Comparison of ENCODE assay signal across 19 cellular contexts in the genomic region with DNA sequence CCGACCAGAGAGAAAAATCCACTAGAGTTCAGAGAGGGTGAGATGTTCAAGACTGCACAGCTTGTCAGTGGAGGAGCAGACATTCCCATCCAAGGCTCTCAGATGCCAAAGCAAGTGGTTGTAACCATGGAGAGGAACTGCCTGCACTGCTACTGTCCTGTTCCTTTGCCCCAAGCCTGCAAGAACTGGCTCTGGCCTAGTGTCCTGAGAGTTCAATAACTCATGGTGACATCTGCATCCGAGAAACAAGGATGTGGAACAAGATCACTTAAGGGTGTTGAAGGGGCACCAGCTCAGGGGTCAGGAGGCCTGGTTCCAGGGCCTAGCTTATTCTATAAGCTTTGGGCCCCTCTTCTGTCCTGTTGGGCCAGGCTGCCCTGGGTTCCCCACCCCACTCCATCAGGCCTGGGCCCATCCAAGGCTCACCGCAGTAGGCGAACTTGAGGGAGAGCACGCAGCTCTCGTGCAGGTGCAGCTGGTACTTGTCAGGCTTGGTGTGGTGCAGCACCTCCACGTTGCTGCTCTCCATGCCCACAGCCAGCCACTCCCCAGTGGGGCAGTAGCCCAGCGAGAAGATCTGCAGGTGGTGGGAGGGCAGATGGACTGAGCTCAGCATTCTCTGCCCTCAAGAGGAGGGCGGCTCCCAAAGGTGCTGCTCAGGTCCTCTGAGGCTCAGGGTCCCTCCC. TPM values are rescaled to one million over a fixed set of nuclear protein-coding genes. Genes with fewer than 3 reads are reported as not detected.
A peak's percentile ranks its signal among the peaks of the same experiment; 100 is the strongest.
DNase-seq lines count a peak whose midpoint lies in the region; ATAC-seq and TF ChIP-seq lines count a peak whose summit lies in the region.
"Had no signal": no experiment of that assay in that cellular context is flagged by ENCODE, and none has a peak within 500 bp of the region (broad histone marks: within the 10 kb centered on the region; RNA-seq: fewer than 3 reads in every experiment).

No MANE protein-coding gene starts in this region.

- POLR2A ChIA-PET in activated B cell treated with CpG ODN at 0.5 μM for 24 hours (lab: Charles Lee), result no interaction called here

- H3K9me3 ChIP-seq in neutrophil (no peaks in the 10 kb centered on the region), upper lobe of left lung (no peaks in the 10 kb centered on the region)
- H3K9me3 ChIP-seq: HAP-1 had no signal

- H3K4me3 ChIP-seq in neutrophil (ENCODE audit: low read depth in 1 of 2, low read length in 1 of 2) (no peak overlapping the region), upper lobe of left lung (no peak overlapping the region)
- H3K4me3 ChIP-seq: HAP-1 had no signal

- H3K27ac Mint-ChIP-seq in activated T-cell treated with anti-CD3 and anti-CD28 coated beads, Interleukin-2, amount 50 U/mL, for 24 hours, result no peak overlapping the region
- no peak overlapping the region for H3K27ac Mint-ChIP-seq in activated B cell treated with CpG ODN at 0.5 μM for 24 hours

- TF ChIP-seq POLR2A in upper lobe of left lung (IDR thresholded peaks at IDR 0.05), result no peak

- DNase-seq in activated T-cell treated with anti-CD3 and anti-CD28 coated beads, Interleukin-2, amount 50 U/mL, for 1 hour, result peak; percentile 16
- no peak for DNase-seq in activated T-cell treated with anti-CD3 and anti-CD28 coated beads, Interleukin-2, amount 50 U/mL, for 24 hours
- DNase-seq in activated B cell treated with CpG ODN at 0.5 μM for 24 hours, result no peak
- peak; percentile 14 to 36 for DNase-seq in upper lobe of left lung
- DNase-seq in middle frontal gyrus (ENCODE audit: extremely low spot score, low spot score), result no peak
- DNase-seq: CD4-positive, CD25-positive, alpha-beta regulatory T cell; DMS53; NCI-H1048; NCI-H146; NCI-H2081 treated with DMSO at 0.1 percent for 48 hours; NCI-H226; NCI-H526 treated with DMSO at 0.1 percent for 48 hours; NK-92 treated with Interleukin-12 subunit alpha and Interleukin-12 subunit beta, amount 100 ng/mL, for 24 hours; OCI-M1 had no signal

- no peak for TF ChIP-seq EP300 in upper lobe of left lung (IDR thresholded peaks at IDR 0.05)

- H3K27me3 ChIP-seq in neutrophil (no peaks in the 10 kb centered on the region), upper lobe of left lung (no peaks in the 10 kb centered on the region)

- intact Hi-C loops in activated B cell treated with CpG ODN at 0.5 μM for 24 hours (cut with micrococcal nuclease), result no loop called here

- H3K4me1 ChIP-seq in neutrophil (ENCODE audit: control insufficient read depth in 1 of 2, insufficient read depth in 1 of 2, low read depth in 1 of 2, low read length in 1 of 2), result no peaks in the 10 kb centered on the region
- H3K4me1 ChIP-seq in upper lobe of left lung, result peaks cover 0 to 6% (median 0%) of the 10 kb centered on the region in 4 donors
- H3K4me1 ChIP-seq: HAP-1 had no signal

- no peaks in the 10 kb centered on the region for H3K4me1 Mint-ChIP-seq in activated T-cell treated with anti-CD3 and anti-CD28 coated beads, Interleukin-2, amount 50 U/mL, for 24 hours (ENCODE audit: low read depth)
- H3K4me1 Mint-ChIP-seq in activated B cell treated with CpG ODN at 0.5 μM for 24 hours, result peaks cover 9% of the 10 kb centered on the region
- H3K4me1 Mint-ChIP-seq: CD4-positive, CD25-positive, alpha-beta regulatory T cell had no signal

- H3K36me3 ChIP-seq in neutrophil (peaks cover 100% of the 10 kb centered on the region), upper lobe of left lung (peaks cover 47 to 93% (median 84%) of the 10 kb centered on the region in 4 donors)

- H3K36me3 Mint-ChIP-seq in activated T-cell treated with anti-CD3 and anti-CD28 coated beads, Interleukin-2, amount 50 U/mL, for 24 hours (ENCODE audit: low read depth), result peaks cover 95% of the 10 kb centered on the region
- H3K36me3 Mint-ChIP-seq in activated B cell treated with CpG ODN at 0.5 μM for 24 hours (ENCODE audit: low read depth), result peaks cover 94% of the 10 kb centered on the region

- WGBS in upper lobe of left lung, 2 donors, result 91 to 93% methylated on average over 7 to 9 of the region's 9 CpGs

- H3K4me3 Mint-ChIP-seq in activated T-cell treated with anti-CD3 and anti-CD28 coated beads, Interleukin-2, amount 50 U/mL, for 24 hours, result no peak overlapping the region
- no peak overlapping the region for H3K4me3 Mint-ChIP-seq in activated B cell treated with CpG ODN at 0.5 μM for 24 hours
- H3K4me3 Mint-ChIP-seq: CD4-positive, CD25-positive, alpha-beta regulatory T cell had no signal

- CTCF ChIA-PET in activated B cell treated with CpG ODN at 0.5 μM for 24 hours (lab: Charles Lee), result interaction anchor here (1.2 kb wide), 1 partner anchor 48 kb away, joined by 3 read pairs; no protein-coding TSS in a partner anchor

- TF ChIP-seq CTCF in activated B cell treated with CpG ODN at 0.5 μM for 24 hours (IDR thresholded peaks at IDR 0.05), result no peak
- TF ChIP-seq CTCF in neutrophil (IDR thresholded peaks at IDR 0.05), result no peak
- TF ChIP-seq CTCF in upper lobe of left lung (IDR thresholded peaks at IDR 0.05), result no peak

- no peaks in the 10 kb centered on the region for H3K9me3 Mint-ChIP-seq in activated T-cell treated with anti-CD3 and anti-CD28 coated beads, Interleukin-2, amount 50 U/mL, for 24 hours
- H3K9me3 Mint-ChIP-seq in activated B cell treated with CpG ODN at 0.5 μM for 24 hours, result no peaks in the 10 kb centered on the region
- H3K9me3 Mint-ChIP-seq: CD4-positive, CD25-positive, alpha-beta regulatory T cell had no signal

- H3K27ac ChIP-seq in neutrophil (peak overlapping the region; percentile 14), upper lobe of left lung (no peak overlapping the region)
- H3K27ac ChIP-seq: RWPE1 had no signal

- ATAC-seq in activated B cell treated with CpG ODN at 0.5 μM for 24 hours (ENCODE audit: low read depth), result peak; percentile 18
- ATAC-seq in upper lobe of left lung (ENCODE audit: low FRiP score in 2 of 2), result no peak
- ATAC-seq in GM18511 (IDR thresholded peaks at IDR 0.05; ENCODE audit: unreplicated experiment), result no peak
- no peak for ATAC-seq in HG03439 (IDR thresholded peaks at IDR 0.05; ENCODE audit: unreplicated experiment)

- H3K27me3 Mint-ChIP-seq in activated T-cell treated with anti-CD3 and anti-CD28 coated beads, Interleukin-2, amount 50 U/mL, for 24 hours, result no peaks in the 10 kb centered on the region
- H3K27me3 Mint-ChIP-seq in activated B cell treated with CpG ODN at 0.5 μM for 24 hours, result no peaks in the 10 kb centered on the region
- H3K27me3 Mint-ChIP-seq: CD4-positive, CD25-positive, alpha-beta regulatory T cell had no signal

RNA-seq across cellular contexts. Expression of a gene that starts 45.6 kb away (rescaled TPM):
- total RNA-seq in activated B cell treated with CpG ODN at 0.5 μM for 24 hours, result 106 and 110 TPM in 2 replicates
- 100 to 1,000 TPM in 1 of 6 donors, 10 to 100 TPM in 5; 52.2 to 140 (median 80.6) TPM for total RNA-seq in upper lobe of left lung

Comparison
In these comparisons a context has a peak if more than half of its experiments do, and no peak if none do; other contexts are left out.
1. DNase-seq: peak in activated T-cell treated with anti-CD3 and anti-CD28 coated beads, Interleukin-2, amount 50 U/mL, for 1 hour (single experiment) and upper lobe of left lung (2 of 2); none in activated T-cell treated with anti-CD3 and anti-CD28 coated beads, Interleukin-2, amount 50 U/mL, for 24 hours (single experiment), activated B cell treated with CpG ODN at 0.5 μM for 24 hours (single experiment) and middle frontal gyrus (single experiment).